In the genomic region with DNA sequence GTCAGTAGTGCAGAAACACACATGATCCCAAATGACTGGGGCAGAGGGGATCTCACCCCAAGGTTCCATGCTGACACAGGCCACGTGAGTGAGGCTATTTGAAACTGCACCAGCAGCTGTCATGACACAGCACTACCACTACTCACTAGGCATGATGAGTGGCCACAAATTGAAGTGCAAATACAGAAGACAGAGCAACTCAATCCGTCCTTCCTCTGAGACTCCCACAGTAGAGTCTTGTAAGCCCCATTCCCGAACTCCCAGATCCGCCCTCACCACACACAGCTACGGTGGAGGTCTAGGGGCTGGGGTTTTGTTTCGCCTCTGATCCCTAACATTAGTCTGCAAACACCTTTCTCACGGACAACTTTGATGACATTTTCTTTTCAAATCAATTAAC, we compare ENCODE assay signal across 1 cellular context.
A peak's percentile ranks its signal among the peaks of the same experiment; 100 is the strongest.
TF ChIP-seq lines count a peak whose summit lies in the region.

No MANE protein-coding gene starts in this region.

TF ChIP-seq in K562, 482 proteins besides CTCF, POLR2A, EP300 and RAD21 (continued from another document and continues in another):
- TF ChIP-seq, protein P1, sequence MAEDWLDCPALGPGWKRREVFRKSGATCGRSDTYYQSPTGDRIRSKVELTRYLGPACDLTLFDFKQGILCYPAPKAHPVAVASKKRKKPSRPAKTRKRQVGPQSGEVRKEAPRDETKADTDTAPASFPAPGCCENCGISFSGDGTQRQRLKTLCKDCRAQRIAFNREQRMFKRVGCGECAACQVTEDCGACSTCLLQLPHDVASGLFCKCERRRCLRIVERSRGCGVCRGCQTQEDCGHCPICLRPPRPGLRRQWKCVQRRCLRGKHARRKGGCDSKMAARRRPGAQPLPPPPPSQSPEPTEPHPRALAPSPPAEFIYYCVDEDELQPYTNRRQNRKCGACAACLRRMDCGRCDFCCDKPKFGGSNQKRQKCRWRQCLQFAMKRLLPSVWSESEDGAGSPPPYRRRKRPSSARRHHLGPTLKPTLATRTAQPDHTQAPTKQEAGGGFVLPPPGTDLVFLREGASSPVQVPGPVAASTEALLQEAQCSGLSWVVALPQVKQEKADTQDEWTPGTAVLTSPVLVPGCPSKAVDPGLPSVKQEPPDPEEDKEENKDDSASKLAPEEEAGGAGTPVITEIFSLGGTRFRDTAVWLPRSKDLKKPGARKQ (CRISPR knock-in tag; IDR thresholded peaks at IDR 0.05) = no peak
- TF ChIP-seq TCF7L2 (IDR thresholded peaks at IDR 0.05; ENCODE audit: low read depth, low read length) = no peak
- TF ChIP-seq, protein P2, sequence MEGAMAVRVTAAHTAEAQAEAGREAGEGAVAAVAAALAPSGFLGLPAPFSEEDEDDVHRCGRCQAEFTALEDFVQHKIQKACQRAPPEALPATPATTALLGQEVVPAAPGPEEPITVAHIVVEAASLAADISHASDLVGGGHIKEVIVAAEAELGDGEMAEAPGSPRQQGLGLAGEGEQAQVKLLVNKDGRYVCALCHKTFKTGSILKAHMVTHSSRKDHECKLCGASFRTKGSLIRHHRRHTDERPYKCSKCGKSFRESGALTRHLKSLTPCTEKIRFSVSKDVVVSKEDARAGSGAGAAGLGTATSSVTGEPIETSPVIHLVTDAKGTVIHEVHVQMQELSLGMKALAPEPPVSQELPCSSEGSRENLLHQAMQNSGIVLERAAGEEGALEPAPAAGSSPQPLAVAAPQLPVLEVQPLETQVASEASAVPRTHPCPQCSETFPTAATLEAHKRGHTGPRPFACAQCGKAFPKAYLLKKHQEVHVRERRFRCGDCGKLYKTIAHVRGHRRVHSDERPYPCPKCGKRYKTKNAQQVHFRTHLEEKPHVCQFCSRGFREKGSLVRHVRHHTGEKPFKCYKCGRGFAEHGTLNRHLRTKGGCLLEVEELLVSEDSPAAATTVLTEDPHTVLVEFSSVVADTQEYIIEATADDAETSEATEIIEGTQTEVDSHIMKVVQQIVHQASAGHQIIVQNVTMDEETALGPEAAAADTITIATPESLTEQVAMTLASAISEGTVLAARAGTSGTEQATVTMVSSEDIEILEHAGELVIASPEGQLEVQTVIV (CRISPR knock-in tag; IDR thresholded peaks at IDR 0.05; ENCODE audit: borderline replicate concordance) = no peak
- TF ChIP-seq, protein P3, sequence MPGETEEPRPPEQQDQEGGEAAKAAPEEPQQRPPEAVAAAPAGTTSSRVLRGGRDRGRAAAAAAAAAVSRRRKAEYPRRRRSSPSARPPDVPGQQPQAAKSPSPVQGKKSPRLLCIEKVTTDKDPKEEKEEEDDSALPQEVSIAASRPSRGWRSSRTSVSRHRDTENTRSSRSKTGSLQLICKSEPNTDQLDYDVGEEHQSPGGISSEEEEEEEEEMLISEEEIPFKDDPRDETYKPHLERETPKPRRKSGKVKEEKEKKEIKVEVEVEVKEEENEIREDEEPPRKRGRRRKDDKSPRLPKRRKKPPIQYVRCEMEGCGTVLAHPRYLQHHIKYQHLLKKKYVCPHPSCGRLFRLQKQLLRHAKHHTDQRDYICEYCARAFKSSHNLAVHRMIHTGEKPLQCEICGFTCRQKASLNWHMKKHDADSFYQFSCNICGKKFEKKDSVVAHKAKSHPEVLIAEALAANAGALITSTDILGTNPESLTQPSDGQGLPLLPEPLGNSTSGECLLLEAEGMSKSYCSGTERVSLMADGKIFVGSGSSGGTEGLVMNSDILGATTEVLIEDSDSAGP (CRISPR knock-in tag; IDR thresholded peaks at IDR 0.05) = no peak
- TF ChIP-seq GTF2A2 (tag; IDR thresholded peaks at IDR 0.05) = no peak
- peak; percentile 71 for TF ChIP-seq SOX6 (IDR thresholded peaks at IDR 0.05)
- no peak for TF ChIP-seq MCM2 (IDR thresholded peaks at IDR 0.05; ENCODE audit: low read depth)
- TF ChIP-seq, protein P4, sequence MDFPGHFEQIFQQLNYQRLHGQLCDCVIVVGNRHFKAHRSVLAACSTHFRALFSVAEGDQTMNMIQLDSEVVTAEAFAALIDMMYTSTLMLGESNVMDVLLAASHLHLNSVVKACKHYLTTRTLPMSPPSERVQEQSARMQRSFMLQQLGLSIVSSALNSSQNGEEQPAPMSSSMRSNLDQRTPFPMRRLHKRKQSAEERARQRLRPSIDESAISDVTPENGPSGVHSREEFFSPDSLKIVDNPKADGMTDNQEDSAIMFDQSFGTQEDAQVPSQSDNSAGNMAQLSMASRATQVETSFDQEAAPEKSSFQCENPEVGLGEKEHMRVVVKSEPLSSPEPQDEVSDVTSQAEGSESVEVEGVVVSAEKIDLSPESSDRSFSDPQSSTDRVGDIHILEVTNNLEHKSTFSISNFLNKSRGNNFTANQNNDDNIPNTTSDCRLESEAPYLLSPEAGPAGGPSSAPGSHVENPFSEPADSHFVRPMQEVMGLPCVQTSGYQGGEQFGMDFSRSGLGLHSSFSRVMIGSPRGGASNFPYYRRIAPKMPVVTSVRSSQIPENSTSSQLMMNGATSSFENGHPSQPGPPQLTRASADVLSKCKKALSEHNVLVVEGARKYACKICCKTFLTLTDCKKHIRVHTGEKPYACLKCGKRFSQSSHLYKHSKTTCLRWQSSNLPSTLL (IDR thresholded peaks at IDR 0.05) = no peak
- TF ChIP-seq RBBP5 (IDR thresholded peaks at IDR 0.05; ENCODE audit: borderline replicate concordance, insufficient read depth, low read length, poor library complexity, severe bottlenecking) = no peak
- no peak for TF ChIP-seq YBX1 (IDR thresholded peaks at IDR 0.05)
- no peak for TF ChIP-seq ZFP1 (CRISPR knock-in tag; IDR thresholded peaks at IDR 0.05)
- TF ChIP-seq, protein P5, sequence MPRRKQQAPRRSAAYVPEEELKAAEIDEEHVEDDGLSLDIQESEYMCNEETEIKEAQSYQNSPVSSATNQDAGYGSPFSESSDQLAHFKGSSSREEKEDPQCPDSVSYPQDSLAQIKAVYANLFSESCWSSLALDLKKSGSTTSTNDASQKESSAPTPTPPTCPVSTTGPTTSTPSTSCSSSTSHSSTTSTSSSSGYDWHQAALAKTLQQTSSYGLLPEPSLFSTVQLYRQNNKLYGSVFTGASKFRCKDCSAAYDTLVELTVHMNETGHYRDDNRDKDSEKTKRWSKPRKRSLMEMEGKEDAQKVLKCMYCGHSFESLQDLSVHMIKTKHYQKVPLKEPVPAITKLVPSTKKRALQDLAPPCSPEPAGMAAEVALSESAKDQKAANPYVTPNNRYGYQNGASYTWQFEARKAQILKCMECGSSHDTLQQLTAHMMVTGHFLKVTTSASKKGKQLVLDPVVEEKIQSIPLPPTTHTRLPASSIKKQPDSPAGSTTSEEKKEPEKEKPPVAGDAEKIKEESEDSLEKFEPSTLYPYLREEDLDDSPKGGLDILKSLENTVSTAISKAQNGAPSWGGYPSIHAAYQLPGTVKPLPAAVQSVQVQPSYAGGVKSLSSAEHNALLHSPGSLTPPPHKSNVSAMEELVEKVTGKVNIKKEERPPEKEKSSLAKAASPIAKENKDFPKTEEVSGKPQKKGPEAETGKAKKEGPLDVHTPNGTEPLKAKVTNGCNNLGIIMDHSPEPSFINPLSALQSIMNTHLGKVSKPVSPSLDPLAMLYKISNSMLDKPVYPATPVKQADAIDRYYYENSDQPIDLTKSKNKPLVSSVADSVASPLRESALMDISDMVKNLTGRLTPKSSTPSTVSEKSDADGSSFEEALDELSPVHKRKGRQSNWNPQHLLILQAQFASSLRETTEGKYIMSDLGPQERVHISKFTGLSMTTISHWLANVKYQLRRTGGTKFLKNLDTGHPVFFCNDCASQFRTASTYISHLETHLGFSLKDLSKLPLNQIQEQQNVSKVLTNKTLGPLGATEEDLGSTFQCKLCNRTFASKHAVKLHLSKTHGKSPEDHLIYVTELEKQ (CRISPR knock-in tag; IDR thresholded peaks at IDR 0.05) = no peak
- no peak for TF ChIP-seq BMI1 (IDR thresholded peaks at IDR 0.05; ENCODE audit: low read length)
- TF ChIP-seq ELF1 (tag; IDR thresholded peaks at IDR 0.05) = no peak
- TF ChIP-seq TARDBP (IDR thresholded peaks at IDR 0.05) = no peak
- TF ChIP-seq XRCC4 (IDR thresholded peaks at IDR 0.05; ENCODE audit: extremely low read depth, insufficient read depth, insufficient read length) = no peak
- TF ChIP-seq ARID1B (IDR thresholded peaks at IDR 0.05) = peak; percentile 68
- no peak for TF ChIP-seq ZNF408 (CRISPR knock-in tag; IDR thresholded peaks at IDR 0.05; ENCODE audit: low read depth)
- no peak; the same call in 1 of the 2 replicates for TF ChIP-seq PML (IDR thresholded peaks at IDR 0.05; ENCODE audit: low read length)
- TF ChIP-seq GATAD2B (IDR thresholded peaks at IDR 0.05; ENCODE audit: borderline replicate concordance) = peak; percentile 47; the same call in 1 of the 2 replicates
- TF ChIP-seq, protein P6, sequence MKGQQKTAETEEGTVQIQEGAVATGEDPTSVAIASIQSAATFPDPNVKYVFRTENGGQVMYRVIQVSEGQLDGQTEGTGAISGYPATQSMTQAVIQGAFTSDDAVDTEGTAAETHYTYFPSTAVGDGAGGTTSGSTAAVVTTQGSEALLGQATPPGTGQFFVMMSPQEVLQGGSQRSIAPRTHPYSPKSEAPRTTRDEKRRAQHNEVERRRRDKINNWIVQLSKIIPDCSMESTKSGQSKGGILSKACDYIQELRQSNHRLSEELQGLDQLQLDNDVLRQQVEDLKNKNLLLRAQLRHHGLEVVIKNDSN (CRISPR knock-in tag; IDR thresholded peaks at IDR 0.05) = peak; percentile 85
- TF ChIP-seq ZFX (CRISPR knock-in tag; IDR thresholded peaks at IDR 0.05) = no peak
- TF ChIP-seq, protein P7, sequence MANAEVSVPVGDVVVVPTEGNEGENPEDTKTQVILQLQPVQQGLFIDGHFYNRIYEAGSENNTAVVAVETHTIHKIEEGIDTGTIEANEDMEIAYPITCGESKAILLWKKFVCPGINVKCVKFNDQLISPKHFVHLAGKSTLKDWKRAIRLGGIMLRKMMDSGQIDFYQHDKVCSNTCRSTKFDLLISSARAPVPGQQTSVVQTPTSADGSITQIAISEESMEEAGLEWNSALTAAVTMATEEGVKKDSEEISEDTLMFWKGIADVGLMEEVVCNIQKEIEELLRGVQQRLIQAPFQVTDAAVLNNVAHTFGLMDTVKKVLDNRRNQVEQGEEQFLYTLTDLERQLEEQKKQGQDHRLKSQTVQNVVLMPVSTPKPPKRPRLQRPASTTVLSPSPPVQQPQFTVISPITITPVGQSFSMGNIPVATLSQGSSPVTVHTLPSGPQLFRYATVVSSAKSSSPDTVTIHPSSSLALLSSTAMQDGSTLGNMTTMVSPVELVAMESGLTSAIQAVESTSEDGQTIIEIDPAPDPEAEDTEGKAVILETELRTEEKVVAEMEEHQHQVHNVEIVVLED (CRISPR knock-in tag; IDR thresholded peaks at IDR 0.05) = no peak
- no peak for TF ChIP-seq ZNF584 (CRISPR knock-in tag; IDR thresholded peaks at IDR 0.05; ENCODE audit: low read depth)
- TF ChIP-seq DMBX1 (CRISPR knock-in tag; IDR thresholded peaks at IDR 0.05; ENCODE audit: borderline replicate concordance) = no peak
- no peak for TF ChIP-seq BDP1 (IDR thresholded peaks at IDR 0.05; ENCODE audit: insufficient read depth, insufficient read length)
- TF ChIP-seq GABPB1 (CRISPR knock-in tag; IDR thresholded peaks at IDR 0.05) = 0 out of 2 replicates have a peak, but pooled peaks have one; percentile 25
- no peak for TF ChIP-seq CCAR2 (IDR thresholded peaks at IDR 0.05; ENCODE audit: low read depth, low read length)
- TF ChIP-seq RFX5 (IDR thresholded peaks at IDR 0.05; ENCODE audit: low read depth, low read length) = no peak
- TF ChIP-seq ZFP30 (CRISPR knock-in tag; IDR thresholded peaks at IDR 0.05; ENCODE audit: borderline replicate concordance) = no peak
- TF ChIP-seq ATF7 (IDR thresholded peaks at IDR 0.05) = peak; percentile 68
- TF ChIP-seq, protein P8, sequence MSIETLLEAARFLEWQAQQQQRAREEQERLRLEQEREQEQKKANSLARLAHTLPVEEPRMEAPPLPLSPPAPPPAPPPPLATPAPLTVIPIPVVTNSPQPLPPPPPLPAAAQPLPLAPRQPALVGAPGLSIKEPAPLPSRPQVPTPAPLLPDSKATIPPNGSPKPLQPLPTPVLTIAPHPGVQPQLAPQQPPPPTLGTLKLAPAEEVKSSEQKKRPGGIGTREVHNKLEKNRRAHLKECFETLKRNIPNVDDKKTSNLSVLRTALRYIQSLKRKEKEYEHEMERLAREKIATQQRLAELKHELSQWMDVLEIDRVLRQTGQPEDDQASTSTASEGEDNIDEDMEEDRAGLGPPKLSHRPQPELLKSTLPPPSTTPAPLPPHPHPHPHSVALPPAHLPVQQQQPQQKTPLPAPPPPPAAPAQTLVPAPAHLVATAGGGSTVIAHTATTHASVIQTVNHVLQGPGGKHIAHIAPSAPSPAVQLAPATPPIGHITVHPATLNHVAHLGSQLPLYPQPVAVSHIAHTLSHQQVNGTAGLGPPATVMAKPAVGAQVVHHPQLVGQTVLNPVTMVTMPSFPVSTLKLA (conservative IDR thresholded peaks at IDR 0.05) = peak; percentile 99 to 100
- TF ChIP-seq, protein P9, sequence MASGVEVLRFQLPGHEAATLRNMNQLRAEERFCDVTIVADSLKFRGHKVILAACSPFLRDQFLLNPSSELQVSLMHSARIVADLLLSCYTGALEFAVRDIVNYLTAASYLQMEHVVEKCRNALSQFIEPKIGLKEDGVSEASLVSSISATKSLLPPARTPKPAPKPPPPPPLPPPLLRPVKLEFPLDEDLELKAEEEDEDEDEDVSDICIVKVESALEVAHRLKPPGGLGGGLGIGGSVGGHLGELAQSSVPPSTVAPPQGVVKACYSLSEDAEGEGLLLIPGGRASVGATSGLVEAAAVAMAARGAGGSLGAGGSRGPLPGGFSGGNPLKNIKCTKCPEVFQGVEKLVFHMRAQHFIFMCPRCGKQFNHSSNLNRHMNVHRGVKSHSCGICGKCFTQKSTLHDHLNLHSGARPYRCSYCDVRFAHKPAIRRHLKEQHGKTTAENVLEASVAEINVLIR (CRISPR knock-in tag; IDR thresholded peaks at IDR 0.05) = no peak
- TF ChIP-seq HDAC2 (IDR thresholded peaks at IDR 0.05) = peak; percentile 88
- TF ChIP-seq ZNF239 (CRISPR knock-in tag; IDR thresholded peaks at IDR 0.05) = no peak
- no peak for TF ChIP-seq NR3C1 (CRISPR knock-in tag; IDR thresholded peaks at IDR 0.05)
- TF ChIP-seq MEF2D (tag; conservative IDR thresholded peaks at IDR 0.05; ENCODE audit: low read depth) = peak; percentile 60; the same call in 1 of the 2 replicates
- peak; percentile 91 for TF ChIP-seq MYC (IDR thresholded peaks at IDR 0.05; ENCODE audit: low read depth, low read length)
- TF ChIP-seq MYC (CRISPR knock-in tag; IDR thresholded peaks at IDR 0.05; ENCODE audit: borderline replicate concordance, low read depth) = no peak
- TF ChIP-seq PCBP1 (IDR thresholded peaks at IDR 0.05; ENCODE audit: low read depth, low read length, poor library complexity, severe bottlenecking) = no peak
- TF ChIP-seq ZNF212 (CRISPR knock-in tag; IDR thresholded peaks at IDR 0.05) = no peak
- no peak for TF ChIP-seq SRF (CRISPR knock-in tag; IDR thresholded peaks at IDR 0.05)
- TF ChIP-seq CHD4 (IDR thresholded peaks at IDR 0.05; ENCODE audit: insufficient read depth, insufficient replicate concordance, low read depth, low read length, poor library complexity, severe bottlenecking) = no peak
- TF ChIP-seq ERF (CRISPR knock-in tag; IDR thresholded peaks at IDR 0.05) = no peak
- TF ChIP-seq, protein P10, sequence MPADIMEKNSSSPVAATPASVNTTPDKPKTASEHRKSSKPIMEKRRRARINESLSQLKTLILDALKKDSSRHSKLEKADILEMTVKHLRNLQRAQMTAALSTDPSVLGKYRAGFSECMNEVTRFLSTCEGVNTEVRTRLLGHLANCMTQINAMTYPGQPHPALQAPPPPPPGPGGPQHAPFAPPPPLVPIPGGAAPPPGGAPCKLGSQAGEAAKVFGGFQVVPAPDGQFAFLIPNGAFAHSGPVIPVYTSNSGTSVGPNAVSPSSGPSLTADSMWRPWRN (IDR thresholded peaks at IDR 0.05; ENCODE audit: low read depth) = no peak; the same call in 1 of the 2 replicates
- TF ChIP-seq CHD1 (IDR thresholded peaks at IDR 0.05; ENCODE audit: low read length) = no peak
- TF ChIP-seq TAF1 (IDR thresholded peaks at IDR 0.05; ENCODE audit: control insufficient read depth, extremely low read depth, insufficient read depth, low read length, severe bottlenecking) = no peak
- TF ChIP-seq PPARD (CRISPR knock-in tag; IDR thresholded peaks at IDR 0.05) = no peak
- no peak for TF ChIP-seq ZNF133 (CRISPR knock-in tag; IDR thresholded peaks at IDR 0.05)
